In the genomic region with DNA sequence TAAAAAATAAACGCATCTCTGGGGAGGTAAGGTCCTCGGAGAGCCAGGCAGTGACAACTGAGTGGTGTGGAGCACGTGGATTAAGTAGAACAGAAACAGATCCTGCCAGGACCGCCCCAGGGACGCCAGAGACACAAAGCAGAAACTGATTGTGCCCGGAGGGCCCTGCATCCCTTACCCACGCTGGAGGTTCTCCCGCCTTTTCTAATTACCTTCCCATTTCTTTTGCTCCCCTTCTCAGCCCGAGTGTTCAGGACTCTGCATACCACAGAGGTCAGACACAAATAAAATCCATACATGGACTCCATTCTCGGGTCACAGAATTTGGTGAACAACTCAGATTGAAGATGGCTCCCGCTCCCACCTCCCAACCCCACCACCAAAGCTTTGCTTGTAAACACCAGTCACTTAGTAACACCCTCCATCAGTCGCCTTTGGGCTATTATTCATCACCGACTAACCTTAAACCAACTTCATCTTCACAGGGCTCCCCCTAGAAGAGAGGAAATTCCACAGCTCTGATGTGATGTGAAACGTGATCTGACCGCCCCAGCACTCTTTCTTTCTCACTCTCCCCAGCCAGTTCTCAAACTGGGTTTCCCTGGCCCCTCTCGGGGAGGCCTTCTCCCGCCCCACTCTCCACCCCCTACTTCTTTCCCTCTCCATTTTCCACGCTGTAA, we compare ENCODE assay signal across 9 cellular contexts. TPM values are rescaled to one million over a fixed set of nuclear protein-coding genes. Genes with fewer than 3 reads are reported as not detected.
DNase-seq lines count a peak whose midpoint lies in the region; ATAC-seq and TF ChIP-seq lines count a peak whose summit lies in the region.
"Had no signal": no experiment of that assay in that cellular context is flagged by ENCODE, and none has a peak within 500 bp of the region (broad histone marks: within the 10 kb centered on the region; RNA-seq: fewer than 3 reads in every experiment).

No MANE protein-coding gene starts in this region.

- peak overlapping the region; percentile 70 for H3K4me2 ChIP-seq in fibroblast of lung (ENCODE audit: extremely low read depth, insufficient read depth, low read length)

- no peaks in the 10 kb centered on the region for H3K36me3 ChIP-seq in fibroblast of lung (ENCODE audit: control insufficient read depth, insufficient read depth, low read length)

- peak overlapping the region; percentile 87 for H3K27ac ChIP-seq in fibroblast of lung (ENCODE audit: insufficient read depth, low read length)

- TF ChIP-seq CTCF in fibroblast of lung (conservative IDR thresholded peaks at IDR 0.05 in 1 of 2, IDR thresholded peaks at IDR 0.05 in 1 of 2; ENCODE audit: low read depth in 1 of 2, low read length in 2 of 2) (no peak), omental fat pad (IDR thresholded peaks at IDR 0.05) (no peak)

- ATAC-seq in omental fat pad (ENCODE audit: low FRiP score) (peak; percentile 83), GM19328 (IDR thresholded peaks at IDR 0.05; ENCODE audit: unreplicated experiment) (no peak)

- no peak overlapping the region for H2AFZ ChIP-seq in fibroblast of lung (ENCODE audit: low read length)

- no peaks in the 10 kb centered on the region for H3K27me3 ChIP-seq in fibroblast of lung (ENCODE audit: control insufficient read depth, insufficient read depth, low read length)

- H3K79me2 ChIP-seq in fibroblast of lung (ENCODE audit: control insufficient read depth, insufficient read depth, low read length): no peaks in the 10 kb centered on the region

- no peaks in the 10 kb centered on the region for H4K20me1 ChIP-seq in fibroblast of lung (ENCODE audit: control insufficient read depth, extremely low read depth, insufficient read depth, low read length)

- H3K9me3 ChIP-seq in fibroblast of lung (ENCODE audit: control insufficient read depth, insufficient read depth, low read depth, low read length): no peaks in the 10 kb centered on the region

- peak; percentile 53 for DNase-seq in stimulated activated naive CD4-positive, alpha-beta T cell treated with Interleukin-2 at 50 U/mL for 16 hours (lab: John Stamatoyannopoulos, UW)
- no peak for DNase-seq in stimulated activated naive CD4-positive, alpha-beta T cell (lab: John Stamatoyannopoulos, UW)
- peak; percentile 11 for DNase-seq in activated CD4-positive, alpha-beta T cell treated with anti-CD3 and anti-CD28 coated beads, Interleukin-2, amount 50 U/mL, for 1 hour
- DNase-seq in fibroblast of lung (ENCODE audit: low read depth in 2 of 2) (peak; percentile 95 to 99), omental fat pad (ENCODE audit: low spot score) (no peak), Ammon's horn (ENCODE audit: low spot score) (no peak), HuH-7 (ENCODE audit: low spot score) (no peak)
- DNase-seq: naive B cell had no signal

- peak overlapping the region; percentile 50 for H3K9ac ChIP-seq in fibroblast of lung (ENCODE audit: insufficient read depth, low read length)

- peaks cover 27% of the 10 kb centered on the region for H3K4me1 ChIP-seq in fibroblast of lung (ENCODE audit: control insufficient read depth, extremely low read depth, insufficient read depth, low read length)

- peak overlapping the region in 1 of 4 experiments; percentile 18 for H3K4me3 ChIP-seq in fibroblast of lung (replicated peaks in 1 of 4; ENCODE audit: control extremely low read depth in 1 of 4, insufficient read depth in 1 of 4, low read depth in 3 of 4, low read length in 4 of 4)

RNA-seq across cellular contexts. Expression of a gene that starts 32.6 kb away (rescaled TPM):
- total RNA-seq in fibroblast of lung: 22.8 and 25.7 TPM in 2 replicates
- 13.4 and 13.8 TPM in 2 replicates for polyA plus RNA-seq in fibroblast of lung
- polyA plus RNA-seq in fibroblast of lung (2012): 16.7 and 20.5 TPM in 2 replicates
- 31.2 and 45.0 TPM in 2 replicates for polyA minus RNA-seq in fibroblast of lung (ENCODE audit: low replicate concordance)
- total RNA-seq in omental fat pad: 100 to 1,000 TPM in 2 of 4 donors, 10 to 100 TPM in 2; 37.5 to 291 (median 130) TPM

Comparison
In these comparisons a context has a peak if more than half of its experiments do, and no peak if none do; other contexts are left out.
1. DNase-seq: peak in stimulated activated naive CD4-positive, alpha-beta T cell treated with Interleukin-2 at 50 U/mL for 16 hours (single experiment), activated CD4-positive, alpha-beta T cell treated with anti-CD3 and anti-CD28 coated beads, Interleukin-2, amount 50 U/mL, for 1 hour (single experiment) and fibroblast of lung (2 of 2); none in stimulated activated naive CD4-positive, alpha-beta T cell (0 of 6), omental fat pad (single experiment), Ammon's horn (single experiment) and HuH-7 (single experiment).